ENCODE assay signal across 22 cellular contexts in the genomic region with DNA sequence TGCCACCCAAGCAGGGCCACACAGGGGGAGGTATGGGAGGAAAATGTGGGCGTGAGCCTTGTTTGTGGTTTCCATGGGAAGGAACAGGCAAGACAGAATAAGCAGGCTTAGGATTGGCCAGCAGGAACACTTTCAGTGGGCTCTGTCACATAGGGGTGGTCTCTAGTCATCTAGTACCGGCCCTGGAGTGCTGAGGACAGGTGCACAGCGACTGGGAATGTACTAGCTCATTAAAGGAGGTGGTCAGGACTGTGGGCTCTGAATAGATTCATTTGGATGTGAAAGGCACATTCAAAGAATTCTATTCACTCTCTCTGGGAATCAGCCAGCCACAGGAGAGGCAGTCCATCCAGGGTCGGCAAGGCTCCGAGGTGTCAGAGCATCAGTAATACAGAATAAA.
DNase-seq lines count a peak whose midpoint lies in the region; ATAC-seq, FAIRE-seq and TF ChIP-seq lines count a peak whose summit lies in the region.
"Had no signal": no experiment of that assay in that cellular context is flagged by ENCODE, and none has a peak within 500 bp of the region (broad histone marks: within the 10 kb centered on the region; RNA-seq: fewer than 3 reads in every experiment).

No MANE protein-coding gene starts in this region.

- no peaks in the 10 kb centered on the region for H3K36me3 ChIP-seq in HUES64 (ENCODE audit: insufficient read depth, low read length)
- H3K36me3 ChIP-seq in endodermal cell (ENCODE audit: control insufficient read depth, insufficient read depth, low read length): no peaks in the 10 kb centered on the region

- no peaks in the 10 kb centered on the region for H3K36me3 Mint-ChIP-seq in endodermal cell (ENCODE audit: low read depth)

- H3K4me3 Mint-ChIP-seq in endodermal cell: no peak overlapping the region
- H3K4me3 Mint-ChIP-seq: B cell had no signal

- H3K27me3 ChIP-seq in HUES64 (ENCODE audit: insufficient read depth, low read length) (no peaks in the 10 kb centered on the region), endodermal cell (ENCODE audit: control insufficient read depth, insufficient read depth, low read length, poor library complexity, severe bottlenecking) (no peaks in the 10 kb centered on the region)

- H3K9me3 Mint-ChIP-seq in endodermal cell: no peaks in the 10 kb centered on the region

- ATAC-seq in GM19351 (IDR thresholded peaks at IDR 0.05; ENCODE audit: unreplicated experiment) (no peak), GM19467 (IDR thresholded peaks at IDR 0.05; ENCODE audit: unreplicated experiment) (no peak)
- ATAC-seq: GM12878, Right ventricle myocardium inferior had no signal

- CTCF ChIA-PET in GM10248 (lab: Yijun Ruan, JAX): no interaction called here

- WGBS in HUES64: 29% methylated on average over 5 of the region's 5 CpGs
- WGBS in endodermal cell (ENCODE audit: insufficient coverage in 1 of 2, insufficient read length in 1 of 2), 2 experiments: 32 to 64% methylated on average over 3 to 5 of the region's 5 CpGs

- H3K9me3 ChIP-seq in HUES64 (ENCODE audit: insufficient read depth, low read depth, low read length): no peaks in the 10 kb centered on the region
- no peaks in the 10 kb centered on the region for H3K9me3 ChIP-seq in endodermal cell (ENCODE audit: control insufficient read depth, low read length)
- H3K9me3 ChIP-seq: SK-N-SH had no signal

- peak overlapping the region; percentile 63; the same call in 1 of the 2 replicates for H3K27ac ChIP-seq in HUES64 (ENCODE audit: low read depth, low read length)
- H3K27ac ChIP-seq in endodermal cell (ENCODE audit: low read depth, low read length): no peak overlapping the region
- H3K27ac ChIP-seq: KMS-11 had no signal

- no peak overlapping the region for H3K4me3 ChIP-seq in HUES64 (ENCODE audit: low read length)
- no peak overlapping the region for H3K4me3 ChIP-seq in endodermal cell (ENCODE audit: low read length)
- H3K4me3 ChIP-seq: GM12878 had no signal

- TF ChIP-seq CTCF in endodermal cell (conservative IDR thresholded peaks at IDR 0.05): no peak
- no peak for TF ChIP-seq CTCF in GM10248 (IDR thresholded peaks at IDR 0.05; ENCODE audit: control extremely low read depth, extremely low read depth, low read depth, missing control alignments)

- no peak for FAIRE-seq in HTR-8/SVneo (lab: Jason Lieb, UNC)
- FAIRE-seq: GM12878, RCC 7860 had no signal

- H3K27me3 Mint-ChIP-seq in endodermal cell (ENCODE audit: insufficient read depth): no peaks in the 10 kb centered on the region

- no peak overlapping the region for H3K27ac Mint-ChIP-seq in endodermal cell
- H3K27ac Mint-ChIP-seq: B cell had no signal

- H3K4me1 Mint-ChIP-seq in endodermal cell: peaks cover 10% of the 10 kb centered on the region
- H3K4me1 Mint-ChIP-seq: B cell had no signal

- peak; percentile 28 for DNase-seq in ELF-1 (ENCODE audit: low read depth, low spot score)
- peak; percentile 53 for DNase-seq in endodermal cell
- peak; percentile 30 for DNase-seq in left kidney (ENCODE audit: low read depth, low spot score)
- DNase-seq in GM10248 (ENCODE audit: extremely low spot score): no peak
- DNase-seq in HTR-8/SVneo (ENCODE audit: insufficient read length, low spot score): no peak
- DNase-seq: DMS153; GF-D8; HCEC 1CT; MV-4-11; NCI-H1694 treated with DMSO at 0.1 percent for 48 hours; NCI-H510A; NCI-H748 treated with DMSO at 0.1 percent for 48 hours; NK-92 treated with Interleukin-12 subunit alpha and Interleukin-12 subunit beta, amount 100 ng/mL, for 24 hours; SK-N-SH had no signal

- no peak overlapping the region for H3K9ac ChIP-seq in HUES64 (ENCODE audit: low read depth, low read length)
- no peak overlapping the region for H3K9ac ChIP-seq in endodermal cell (ENCODE audit: extremely low read depth, low read length, poor library complexity, severe bottlenecking)
- H3K9ac ChIP-seq: KMS-11, SK-N-SH had no signal

- POLR2A ChIA-PET in GM10248 (lab: Yijun Ruan, JAX): no interaction called here

- H3K4me1 ChIP-seq in HUES64 (ENCODE audit: insufficient read depth, low read length): peaks cover 29% of the 10 kb centered on the region
- no peaks in the 10 kb centered on the region for H3K4me1 ChIP-seq in endodermal cell (ENCODE audit: control insufficient read depth, insufficient read depth, low read length)

Comparison
In these comparisons a context has a peak if more than half of its experiments do, and no peak if none do; other contexts are left out.
1. DNase-seq: peak in ELF-1 (single experiment), endodermal cell (single experiment) and left kidney (single experiment); none in GM10248 (single experiment) and HTR-8/SVneo (single experiment).